ENCODE assay signal across 2 cellular contexts in genomic region chr6:147660334-147661311, GRCh38.
TF ChIP-seq lines count a peak whose summit lies in the region.

No MANE protein-coding gene starts in this region.

TF ChIP-seq in HepG2, 621 proteins besides CTCF, POLR2A, EP300 and RAD21 (continued from another document and continues in another):
- TF ChIP-seq ZNF687 (CRISPR knock-in tag; IDR thresholded peaks at IDR 0.05) (no peak), ONECUT2 (CRISPR knock-in tag; IDR thresholded peaks at IDR 0.05) (no peak), ARID4A (CRISPR knock-in tag; IDR thresholded peaks at IDR 0.05; ENCODE audit: borderline replicate concordance) (no peak), PBX3 (CRISPR knock-in tag; IDR thresholded peaks at IDR 0.05; ENCODE audit: borderline replicate concordance) (no peak), NR2F6 (IDR thresholded peaks at IDR 0.05) (no peak), NR2F6 (CRISPR knock-in tag; IDR thresholded peaks at IDR 0.05) (no peak), FOXP4 (CRISPR knock-in tag; IDR thresholded peaks at IDR 0.05) (no peak), ZNF17 (CRISPR knock-in tag; IDR thresholded peaks at IDR 0.05) (no peak), NFKB2 (CRISPR knock-in tag; IDR thresholded peaks at IDR 0.05; ENCODE audit: borderline replicate concordance) (no peak), ZNF614 (CRISPR knock-in tag; IDR thresholded peaks at IDR 0.05; ENCODE audit: borderline replicate concordance) (no peak), CENPBD1 (CRISPR knock-in tag; IDR thresholded peaks at IDR 0.05; ENCODE audit: borderline replicate concordance, low read depth) (no peak), ZFY (CRISPR knock-in tag; IDR thresholded peaks at IDR 0.05) (peak; percentile 68), ZBTB1 (CRISPR knock-in tag; IDR thresholded peaks at IDR 0.05; ENCODE audit: borderline replicate concordance) (no peak), GABPA (IDR thresholded peaks at IDR 0.05; ENCODE audit: low read depth, low read length) (no peak), GABPA (CRISPR knock-in tag; IDR thresholded peaks at IDR 0.05; ENCODE audit: low read depth) (0 out of 2 replicates have a peak, but pooled peaks have one; percentile 39), TMF1 (CRISPR knock-in tag; IDR thresholded peaks at IDR 0.05; ENCODE audit: low read depth) (no peak)

TF ChIP-seq in K562, 482 proteins besides CTCF, POLR2A, EP300 and RAD21 (continued from another document and continues in another):
- TF ChIP-seq ZNF407 (IDR thresholded peaks at IDR 0.05; ENCODE audit: low read depth), result peak; percentile 83
- TF ChIP-seq NFIC (IDR thresholded peaks at IDR 0.05), result peak; percentile 53
- no peak for TF ChIP-seq ZNF311 (CRISPR knock-in tag; IDR thresholded peaks at IDR 0.05)
- TF ChIP-seq NFIX (CRISPR knock-in tag; IDR thresholded peaks at IDR 0.05; ENCODE audit: low read depth), result no peak
- TF ChIP-seq YY1 (IDR thresholded peaks at IDR 0.05; ENCODE audit: borderline replicate concordance in 1 of 3, control insufficient read depth in 1 of 3, extremely low read depth in 1 of 3, insufficient read depth in 3 of 3, insufficient read length in 1 of 3, insufficient replicate concordance in 2 of 3, low read depth in 1 of 3, low read length in 2 of 3), result peak in 1 of 3 experiments; percentile 65
- peak; percentile 34; the same call in 1 of the 2 replicates for TF ChIP-seq ZEB2 (IDR thresholded peaks at IDR 0.05)
- no peak for TF ChIP-seq ZNF197 (CRISPR knock-in tag; IDR thresholded peaks at IDR 0.05; ENCODE audit: low read depth)
- no peak for TF ChIP-seq TCF15 (CRISPR knock-in tag; IDR thresholded peaks at IDR 0.05)
- TF ChIP-seq PHTF2 (CRISPR knock-in tag; IDR thresholded peaks at IDR 0.05), result no peak
- TF ChIP-seq KDM5B (IDR thresholded peaks at IDR 0.05; ENCODE audit: insufficient replicate concordance, low read depth, low read length), result peak; percentile 34
- no peak for TF ChIP-seq RCOR1 (IDR thresholded peaks at IDR 0.05; ENCODE audit: borderline replicate concordance in 1 of 2, low read depth in 2 of 2, low read length in 2 of 2)
- TF ChIP-seq ZNF589 (CRISPR knock-in tag; IDR thresholded peaks at IDR 0.05; ENCODE audit: low read depth), result no peak
- no peak for TF ChIP-seq TEAD1 (CRISPR knock-in tag; IDR thresholded peaks at IDR 0.05)
- no peak for TF ChIP-seq TGIF2 (CRISPR knock-in tag; IDR thresholded peaks at IDR 0.05)
- TF ChIP-seq SMARCA4 (IDR thresholded peaks at IDR 0.05), result no peak
- TF ChIP-seq MAFK (IDR thresholded peaks at IDR 0.05; ENCODE audit: low read length), result no peak
- TF ChIP-seq YBX1 (IDR thresholded peaks at IDR 0.05), result no peak
- TF ChIP-seq CBX8 (IDR thresholded peaks at IDR 0.05; ENCODE audit: borderline replicate concordance, extremely low read depth, low read depth, low read length, poor library complexity, severe bottlenecking), result no peak
- no peak for TF ChIP-seq BRCA1 (IDR thresholded peaks at IDR 0.05)
- TF ChIP-seq BRCA1 (CRISPR knock-in tag; IDR thresholded peaks at IDR 0.05), result no peak
- 0 out of 2 replicates have a peak, but pooled peaks have one; percentile 71 for TF ChIP-seq BRD4 (IDR thresholded peaks at IDR 0.05)
- TF ChIP-seq HDAC3 (IDR thresholded peaks at IDR 0.05; ENCODE audit: borderline replicate concordance, partially characterized antibody), result peak; percentile 68
- TF ChIP-seq NRF1 (conservative IDR thresholded peaks at IDR 0.05 in 1 of 2, IDR thresholded peaks at IDR 0.05 in 1 of 2), result peak; percentile 20 to 46; a peak in 2 of 4 replicates
- TF ChIP-seq ELK3 (CRISPR knock-in tag; IDR thresholded peaks at IDR 0.05), result no peak
- TF ChIP-seq KLF6 (CRISPR knock-in tag; IDR thresholded peaks at IDR 0.05; ENCODE audit: borderline replicate concordance), result no peak
- peak; percentile 50 for TF ChIP-seq C11orf30 (IDR thresholded peaks at IDR 0.05; ENCODE audit: low read depth)
- TF ChIP-seq MYC (IDR thresholded peaks at IDR 0.05; ENCODE audit: low read depth, low read length), result 0 out of 2 replicates have a peak, but pooled peaks have one; percentile 39
- no peak for TF ChIP-seq MYC (CRISPR knock-in tag; IDR thresholded peaks at IDR 0.05; ENCODE audit: borderline replicate concordance, low read depth)
- 0 out of 2 replicates have a peak, but pooled peaks have one; percentile 40 for TF ChIP-seq ZNF134 (CRISPR knock-in tag; conservative IDR thresholded peaks at IDR 0.05)
- no peak for TF ChIP-seq MAX (CRISPR knock-in tag; IDR thresholded peaks at IDR 0.05)
- no peak for TF ChIP-seq STAT5A (IDR thresholded peaks at IDR 0.05; ENCODE audit: borderline replicate concordance, low read length)
- no peak for TF ChIP-seq ARID3B (CRISPR knock-in tag; IDR thresholded peaks at IDR 0.05; ENCODE audit: borderline replicate concordance)
- TF ChIP-seq E2F1 (CRISPR knock-in tag; IDR thresholded peaks at IDR 0.05), result no peak
- TF ChIP-seq SLC30A9 (CRISPR knock-in tag; IDR thresholded peaks at IDR 0.05), result no peak
- no peak for TF ChIP-seq COPS2 (conservative IDR thresholded peaks at IDR 0.05)
- TF ChIP-seq POLR2G (IDR thresholded peaks at IDR 0.05; ENCODE audit: low read depth, low read length), result peak; percentile 47; the same call in 1 of the 2 replicates
- TF ChIP-seq SNIP1 (IDR thresholded peaks at IDR 0.05; ENCODE audit: low read depth), result no peak
- TF ChIP-seq ZNF444 (CRISPR knock-in tag; IDR thresholded peaks at IDR 0.05), result no peak
- TF ChIP-seq SPI1 (IDR thresholded peaks at IDR 0.05; ENCODE audit: borderline replicate concordance, low read depth, low read length), result 0 out of 2 replicates have a peak, but pooled peaks have one; percentile 44
- TF ChIP-seq TSHZ1 (CRISPR knock-in tag; IDR thresholded peaks at IDR 0.05), result no peak
- TF ChIP-seq BCOR (IDR thresholded peaks at IDR 0.05), result no peak
- TF ChIP-seq ZBTB17 (CRISPR knock-in tag; IDR thresholded peaks at IDR 0.05), result no peak
- TF ChIP-seq ZNF277 (CRISPR knock-in tag; IDR thresholded peaks at IDR 0.05; ENCODE audit: borderline replicate concordance), result no peak
